Comparison of ENCODE assay signal across 9 cellular contexts in the genomic region with DNA sequence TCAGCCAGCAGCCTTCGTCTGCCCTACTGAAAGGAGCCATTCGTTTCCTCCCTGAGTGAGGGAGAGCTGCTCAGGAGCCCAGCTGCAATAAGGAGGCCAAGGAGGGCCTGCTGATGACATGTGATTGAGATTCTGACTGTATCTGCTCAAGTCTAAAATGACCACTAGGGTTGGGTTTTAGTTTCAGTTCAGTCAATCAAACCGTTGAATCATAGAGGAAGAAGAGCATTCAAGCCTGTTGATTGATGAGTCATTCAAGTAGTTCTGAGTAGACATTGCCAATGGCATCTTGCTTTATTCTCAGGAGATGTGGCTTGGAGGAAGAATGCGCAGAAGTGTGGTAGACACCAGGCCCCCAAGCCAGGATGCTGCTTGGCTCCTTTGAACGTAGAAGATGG. TPM values are rescaled to one million over a fixed set of nuclear protein-coding genes. Genes with fewer than 3 reads are reported as not detected.
DNase-seq lines count a peak whose midpoint lies in the region; ATAC-seq and TF ChIP-seq lines count a peak whose summit lies in the region.
"Had no signal": no experiment of that assay in that cellular context is flagged by ENCODE, and none has a peak within 500 bp of the region (broad histone marks: within the 10 kb centered on the region; RNA-seq: fewer than 3 reads in every experiment).

No MANE protein-coding gene starts in this region.

- ATAC-seq in CD8-positive, alpha-beta T cell: peak; percentile 56
- ATAC-seq in GM19324 (IDR thresholded peaks at IDR 0.05; ENCODE audit: low FRiP score, unreplicated experiment): peak; percentile 71
- peak; percentile 90 for ATAC-seq in HG03354 (IDR thresholded peaks at IDR 0.05; ENCODE audit: poor library complexity, severe bottlenecking, unreplicated experiment)
- ATAC-seq in activated T-helper 17 cell treated with anti-CD3 and anti-CD28 coated beads, Interleukin-2, amount 50 U/mL, for 72 hours (replicated peaks): peak; percentile 89

- POLR2A ChIA-PET in CD8-positive, alpha-beta T cell (lab: Charles Lee): no interaction called here

- H3K9me3 Mint-ChIP-seq in CD8-positive, alpha-beta T cell: no peaks in the 10 kb centered on the region
- peaks cover 3% of the 10 kb centered on the region for H3K9me3 Mint-ChIP-seq in activated T-helper 17 cell treated with anti-CD3 and anti-CD28 coated beads, Interleukin-2, amount 50 U/mL, for 72 hours

- no peak for TF ChIP-seq CTCF in CD8-positive, alpha-beta T cell (IDR thresholded peaks at IDR 0.05)

- H3K27ac ChIP-seq in CD8-positive, alpha-beta T cell (ENCODE audit: low read depth, low read length): no peak overlapping the region
- H3K27ac ChIP-seq: parathyroid adenoma had no signal

- no peaks in the 10 kb centered on the region for H3K27me3 ChIP-seq in CD8-positive, alpha-beta T cell (ENCODE audit: insufficient read depth, low read length)

- no peaks in the 10 kb centered on the region for H3K36me3 Mint-ChIP-seq in CD8-positive, alpha-beta T cell
- H3K36me3 Mint-ChIP-seq in activated T-helper 17 cell treated with anti-CD3 and anti-CD28 coated beads, Interleukin-2, amount 50 U/mL, for 72 hours (ENCODE audit: low read depth): no peaks in the 10 kb centered on the region

- no peak for DNase-seq in CD8-positive, alpha-beta T cell
- DNase-seq in ureter (ENCODE audit: low spot score): no peak
- DNase-seq in amygdala (lab: John Stamatoyannopoulos, UW): no peak
- no peak for DNase-seq in UCSD-AML1 (lab: John Stamatoyannopoulos, UW; ENCODE audit: unreplicated experiment)
- no peak for DNase-seq in hippocampal formation (lab: John Stamatoyannopoulos, UW)

- H3K27ac Mint-ChIP-seq in CD8-positive, alpha-beta T cell: no peak overlapping the region
- peak overlapping the region; percentile 90 for H3K27ac Mint-ChIP-seq in activated T-helper 17 cell treated with anti-CD3 and anti-CD28 coated beads, Interleukin-2, amount 50 U/mL, for 72 hours

- no peak overlapping the region for H3K4me3 ChIP-seq in CD8-positive, alpha-beta T cell (ENCODE audit: low read depth, low read length)

- H3K4me3 Mint-ChIP-seq in CD8-positive, alpha-beta T cell: no peak overlapping the region
- H3K4me3 Mint-ChIP-seq in activated T-helper 17 cell treated with anti-CD3 and anti-CD28 coated beads, Interleukin-2, amount 50 U/mL, for 72 hours: peak overlapping the region; percentile 49

- CTCF ChIA-PET in CD8-positive, alpha-beta T cell (lab: Charles Lee): no interaction called here

- intact Hi-C loops in CD8-positive, alpha-beta T cell (cut with DNase I, micrococcal nuclease): no loop called here

- peaks cover 4% of the 10 kb centered on the region for H3K4me1 ChIP-seq in CD8-positive, alpha-beta T cell (ENCODE audit: insufficient read depth, low read length)
- H3K4me1 ChIP-seq: parathyroid adenoma had no signal

- H3K36me3 ChIP-seq in CD8-positive, alpha-beta T cell (ENCODE audit: insufficient read depth, low read length): no peaks in the 10 kb centered on the region

- no peaks in the 10 kb centered on the region for H3K27me3 Mint-ChIP-seq in CD8-positive, alpha-beta T cell (ENCODE audit: low read depth)
- peaks cover 9% of the 10 kb centered on the region for H3K27me3 Mint-ChIP-seq in activated T-helper 17 cell treated with anti-CD3 and anti-CD28 coated beads, Interleukin-2, amount 50 U/mL, for 72 hours

- peaks cover 12% of the 10 kb centered on the region for H3K4me1 Mint-ChIP-seq in CD8-positive, alpha-beta T cell (ENCODE audit: low read depth)
- H3K4me1 Mint-ChIP-seq in activated T-helper 17 cell treated with anti-CD3 and anti-CD28 coated beads, Interleukin-2, amount 50 U/mL, for 72 hours: peaks cover 9% of the 10 kb centered on the region

- H3K9me3 ChIP-seq in CD8-positive, alpha-beta T cell (ENCODE audit: low read length): no peaks in the 10 kb centered on the region

RNA-seq across cellular contexts. Expression of a gene that starts 19.9 kb away (rescaled TPM):
- 10 to 100 TPM; 38.7 to 40.1 TPM for total RNA-seq in CD8-positive, alpha-beta T cell
- 10 to 100 TPM; 12.9 to 13.4 TPM for total RNA-seq in activated T-helper 17 cell treated with anti-CD3 and anti-CD28 coated beads, Interleukin-2, amount 50 U/mL, for 72 hours
- 18.3 TPM for total RNA-seq in ureter
